ENCODE assay signal across 2 cellular contexts in the genomic region with DNA sequence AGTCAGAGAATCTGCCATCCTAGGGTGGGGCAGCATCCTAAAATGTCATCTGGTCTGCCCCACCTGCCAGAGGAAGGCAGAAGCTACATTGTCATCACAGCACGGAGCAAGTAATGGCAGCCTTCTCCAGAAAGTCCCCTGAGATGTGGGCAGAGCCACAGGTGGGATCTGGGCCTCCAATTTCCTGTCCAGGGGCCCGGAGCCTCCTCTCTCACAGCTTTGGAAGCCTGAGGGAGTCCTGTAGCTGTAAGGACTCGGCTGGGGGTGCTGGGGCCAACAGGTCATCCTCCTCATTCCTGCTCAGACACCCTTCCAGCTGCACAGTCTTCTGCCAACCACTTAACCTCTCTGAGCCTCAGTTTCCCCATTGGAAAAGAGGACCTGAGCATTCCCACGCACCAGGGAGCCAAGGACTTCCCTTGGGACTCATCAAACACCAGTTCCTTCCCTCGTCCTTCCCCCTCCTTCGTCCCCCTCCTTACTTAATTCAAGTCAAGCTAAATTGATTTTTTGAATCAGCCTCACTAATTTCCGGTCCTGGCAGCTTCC.
TF ChIP-seq lines count a peak whose summit lies in the region.

No MANE protein-coding gene starts in this region.

TF ChIP-seq in SK-N-SH, 30 proteins besides CTCF, POLR2A, EP300 and RAD21 (continued from another document):
- TF ChIP-seq, protein P1, sequence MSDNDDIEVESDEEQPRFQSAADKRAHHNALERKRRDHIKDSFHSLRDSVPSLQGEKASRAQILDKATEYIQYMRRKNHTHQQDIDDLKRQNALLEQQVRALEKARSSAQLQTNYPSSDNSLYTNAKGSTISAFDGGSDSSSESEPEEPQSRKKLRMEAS (IDR thresholded peaks at IDR 0.05; ENCODE audit: low read depth), result no peak
- no peak for TF ChIP-seq FOXM1 (IDR thresholded peaks at IDR 0.05; ENCODE audit: low read depth)
- no peak for TF ChIP-seq SMC3 (IDR thresholded peaks at IDR 0.05; ENCODE audit: low read depth, low read length)
- TF ChIP-seq, protein P2, sequence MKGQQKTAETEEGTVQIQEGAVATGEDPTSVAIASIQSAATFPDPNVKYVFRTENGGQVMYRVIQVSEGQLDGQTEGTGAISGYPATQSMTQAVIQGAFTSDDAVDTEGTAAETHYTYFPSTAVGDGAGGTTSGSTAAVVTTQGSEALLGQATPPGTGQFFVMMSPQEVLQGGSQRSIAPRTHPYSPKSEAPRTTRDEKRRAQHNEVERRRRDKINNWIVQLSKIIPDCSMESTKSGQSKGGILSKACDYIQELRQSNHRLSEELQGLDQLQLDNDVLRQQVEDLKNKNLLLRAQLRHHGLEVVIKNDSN (IDR thresholded peaks at IDR 0.05; ENCODE audit: borderline replicate concordance, low read depth), result no peak

TF ChIP-seq in SK-N-SH treated with all-trans-retinoic acid at 6 μM for 48 hours, 23 proteins besides CTCF, POLR2A, EP300 and RAD21 (continued from another document):
- TF ChIP-seq ESRRG (CRISPR knock-in tag; IDR thresholded peaks at IDR 0.05) (no peak), BACH2 (CRISPR knock-in tag; IDR thresholded peaks at IDR 0.05; ENCODE audit: borderline replicate concordance) (no peak), ZFP3 (CRISPR knock-in tag; IDR thresholded peaks at IDR 0.05) (no peak), SNAI2 (CRISPR knock-in tag; IDR thresholded peaks at IDR 0.05) (no peak), GLIS3 (CRISPR knock-in tag; IDR thresholded peaks at IDR 0.05) (no peak), CSDC2 (CRISPR knock-in tag; IDR thresholded peaks at IDR 0.05) (no peak), ZNF70 (CRISPR knock-in tag; IDR thresholded peaks at IDR 0.05) (no peak), ZNF565 (CRISPR knock-in tag; conservative IDR thresholded peaks at IDR 0.05; ENCODE audit: low read depth) (no peak), TCF4 (CRISPR knock-in tag; IDR thresholded peaks at IDR 0.05; ENCODE audit: borderline replicate concordance) (no peak), PPARA (CRISPR knock-in tag; IDR thresholded peaks at IDR 0.05; ENCODE audit: borderline replicate concordance) (no peak), ISL1 (CRISPR knock-in tag; IDR thresholded peaks at IDR 0.05) (no peak), ZNF8 (CRISPR knock-in tag; IDR thresholded peaks at IDR 0.05) (no peak)
- TF ChIP-seq, protein P3, sequence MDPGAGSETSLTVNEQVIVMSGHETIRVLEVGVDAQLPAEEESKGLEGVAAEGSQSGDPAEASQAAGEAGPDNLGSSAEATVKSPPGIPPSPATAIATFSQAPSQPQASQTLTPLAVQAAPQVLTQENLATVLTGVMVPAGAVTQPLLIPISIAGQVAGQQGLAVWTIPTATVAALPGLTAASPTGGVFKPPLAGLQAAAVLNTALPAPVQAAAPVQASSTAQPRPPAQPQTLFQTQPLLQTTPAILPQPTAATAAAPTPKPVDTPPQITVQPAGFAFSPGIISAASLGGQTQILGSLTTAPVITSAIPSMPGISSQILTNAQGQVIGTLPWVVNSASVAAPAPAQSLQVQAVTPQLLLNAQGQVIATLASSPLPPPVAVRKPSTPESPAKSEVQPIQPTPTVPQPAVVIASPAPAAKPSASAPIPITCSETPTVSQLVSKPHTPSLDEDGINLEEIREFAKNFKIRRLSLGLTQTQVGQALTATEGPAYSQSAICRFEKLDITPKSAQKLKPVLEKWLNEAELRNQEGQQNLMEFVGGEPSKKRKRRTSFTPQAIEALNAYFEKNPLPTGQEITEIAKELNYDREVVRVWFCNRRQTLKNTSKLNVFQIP (CRISPR knock-in tag; IDR thresholded peaks at IDR 0.05; ENCODE audit: borderline replicate concordance, low read depth), result no peak
- TF ChIP-seq, protein P4, sequence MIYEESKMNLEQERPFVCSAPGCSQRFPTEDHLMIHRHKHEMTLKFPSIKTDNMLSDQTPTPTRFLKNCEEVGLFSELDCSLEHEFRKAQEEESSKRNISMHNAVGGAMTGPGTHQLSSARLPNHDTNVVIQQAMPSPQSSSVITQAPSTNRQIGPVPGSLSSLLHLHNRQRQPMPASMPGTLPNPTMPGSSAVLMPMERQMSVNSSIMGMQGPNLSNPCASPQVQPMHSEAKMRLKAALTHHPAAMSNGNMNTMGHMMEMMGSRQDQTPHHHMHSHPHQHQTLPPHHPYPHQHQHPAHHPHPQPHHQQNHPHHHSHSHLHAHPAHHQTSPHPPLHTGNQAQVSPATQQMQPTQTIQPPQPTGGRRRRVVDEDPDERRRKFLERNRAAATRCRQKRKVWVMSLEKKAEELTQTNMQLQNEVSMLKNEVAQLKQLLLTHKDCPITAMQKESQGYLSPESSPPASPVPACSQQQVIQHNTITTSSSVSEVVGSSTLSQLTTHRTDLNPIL (CRISPR knock-in tag; IDR thresholded peaks at IDR 0.05; ENCODE audit: low read depth), result no peak
- TF ChIP-seq, protein P5, sequence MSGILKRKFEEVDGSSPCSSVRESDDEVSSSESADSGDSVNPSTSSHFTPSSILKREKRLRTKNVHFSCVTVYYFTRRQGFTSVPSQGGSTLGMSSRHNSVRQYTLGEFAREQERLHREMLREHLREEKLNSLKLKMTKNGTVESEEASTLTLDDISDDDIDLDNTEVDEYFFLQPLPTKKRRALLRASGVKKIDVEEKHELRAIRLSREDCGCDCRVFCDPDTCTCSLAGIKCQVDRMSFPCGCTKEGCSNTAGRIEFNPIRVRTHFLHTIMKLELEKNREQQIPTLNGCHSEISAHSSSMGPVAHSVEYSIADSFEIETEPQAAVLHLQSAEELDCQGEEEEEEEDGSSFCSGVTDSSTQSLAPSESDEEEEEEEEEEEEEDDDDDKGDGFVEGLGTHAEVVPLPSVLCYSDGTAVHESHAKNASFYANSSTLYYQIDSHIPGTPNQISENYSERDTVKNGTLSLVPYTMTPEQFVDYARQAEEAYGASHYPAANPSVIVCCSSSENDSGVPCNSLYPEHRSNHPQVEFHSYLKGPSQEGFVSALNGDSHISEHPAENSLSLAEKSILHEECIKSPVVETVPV (CRISPR knock-in tag; IDR thresholded peaks at IDR 0.05), result no peak
